Comparison of ENCODE assay signal across 23 cellular contexts in genomic region chr1:37430074-37430985, GRCh38.
"Had no signal": no experiment of that assay in that cellular context is flagged by ENCODE, and none has a peak within 500 bp of the region (broad histone marks: within the 10 kb centered on the region; RNA-seq: fewer than 3 reads in every experiment).

No MANE protein-coding gene starts in this region.

- H3K79me2 ChIP-seq: parathyroid adenoma had no signal

- H3K4me1 ChIP-seq: esophagus squamous epithelium, left ventricle myocardium inferior, lower lobe of right lung, parathyroid adenoma, psoas muscle, right lobe of liver, tibial artery, upper lobe of left lung, uterus had no signal

- H3K4me3 ChIP-seq: esophagus squamous epithelium, gastroesophageal sphincter, left ventricle myocardium inferior, lower lobe of right lung, psoas muscle, right lobe of liver, tibial artery, upper lobe of left lung, uterus had no signal

- ATAC-seq: gastroesophageal sphincter; left cardiac atrium; lower lobe of right lung; natural killer cell; psoas muscle; right lobe of liver; stimulated activated effector memory CD8-positive, alpha-beta T cell treated with anti-CD3 and anti-CD28 coated beads, Interleukin-12 subunit alpha, Interleukin-12 subunit beta, amount 100 ng/mL, for 72 hours had no signal

- H3K27ac ChIP-seq: esophagus squamous epithelium, gastroesophageal sphincter, left ventricle myocardium inferior, lower lobe of right lung, parathyroid adenoma, psoas muscle, right lobe of liver, tibial artery, upper lobe of left lung, uterus had no signal

- H3K9ac ChIP-seq: parathyroid adenoma had no signal

- H2AFZ ChIP-seq: parathyroid adenoma had no signal

- H3K4me3 Mint-ChIP-seq: dendritic cell treated with granulocyte-macrophage colony-stimulating factor and Interleukin-4, amounts not matched to agents 40 ng/mL and 50 ng/mL, for 4 days; memory B cell; mesothelial cell of epicardium; natural killer cell; stimulated activated effector memory CD8-positive, alpha-beta T cell treated with anti-CD3 and anti-CD28 coated beads, Interleukin-12 subunit alpha, Interleukin-12 subunit beta, amount 100 ng/mL, for 72 hours; stimulated activated naive CD8-positive, alpha-beta T cell treated with anti-CD3 and anti-CD28 coated beads, Interleukin-15, Interleukin-2, amounts not matched to agents 100 ng/mL and 50 ng/mL, for 24 hours had no signal

- H3K4me1 Mint-ChIP-seq: memory B cell; mesothelial cell of epicardium; natural killer cell; stimulated activated effector memory CD8-positive, alpha-beta T cell treated with anti-CD3 and anti-CD28 coated beads, Interleukin-12 subunit alpha, Interleukin-12 subunit beta, amount 100 ng/mL, for 72 hours had no signal

- H3K36me3 ChIP-seq: esophagus squamous epithelium, gastroesophageal sphincter, left ventricle myocardium inferior, lower lobe of right lung, right lobe of liver, tibial artery, upper lobe of left lung, uterus had no signal

- H3K36me3 Mint-ChIP-seq: memory B cell; mesothelial cell of epicardium; natural killer cell; stimulated activated effector memory CD8-positive, alpha-beta T cell treated with anti-CD3 and anti-CD28 coated beads, Interleukin-12 subunit alpha, Interleukin-12 subunit beta, amount 100 ng/mL, for 72 hours had no signal

- H3K9me3 ChIP-seq: esophagus squamous epithelium, gastroesophageal sphincter, left ventricle myocardium inferior, lower lobe of right lung, psoas muscle, right lobe of liver, tibial artery, upper lobe of left lung, uterus had no signal

- H3K9me3 Mint-ChIP-seq: dendritic cell treated with granulocyte-macrophage colony-stimulating factor and Interleukin-4, amounts not matched to agents 40 ng/mL and 50 ng/mL, for 4 days; memory B cell; mesothelial cell of epicardium; natural killer cell; stimulated activated effector memory CD8-positive, alpha-beta T cell treated with anti-CD3 and anti-CD28 coated beads, Interleukin-12 subunit alpha, Interleukin-12 subunit beta, amount 100 ng/mL, for 72 hours; stimulated activated naive CD8-positive, alpha-beta T cell treated with anti-CD3 and anti-CD28 coated beads, Interleukin-15, Interleukin-2, amounts not matched to agents 100 ng/mL and 50 ng/mL, for 24 hours had no signal

- H3K27ac Mint-ChIP-seq: dendritic cell treated with granulocyte-macrophage colony-stimulating factor and Interleukin-4, amounts not matched to agents 40 ng/mL and 50 ng/mL, for 4 days; memory B cell; mesothelial cell of epicardium; natural killer cell; stimulated activated effector memory CD8-positive, alpha-beta T cell treated with anti-CD3 and anti-CD28 coated beads, Interleukin-12 subunit alpha, Interleukin-12 subunit beta, amount 100 ng/mL, for 72 hours; stimulated activated naive CD8-positive, alpha-beta T cell treated with anti-CD3 and anti-CD28 coated beads, Interleukin-15, Interleukin-2, amounts not matched to agents 100 ng/mL and 50 ng/mL, for 24 hours had no signal

- DNase-seq: esophagus squamous epithelium; foreskin fibroblast; glutamatergic neuron; kidney; left cardiac atrium; left ventricle myocardium inferior; lower lobe of right lung; natural killer cell; psoas muscle; retina; right lobe of liver; stimulated activated CD4-positive, alpha-beta T cell treated with anti-CD3 and anti-CD28 coated beads, Interleukin-4, amount 100 ng/mL, for 1 hour; stimulated activated CD8-positive, alpha-beta memory T cell treated with anti-CD3 and anti-CD28 coated beads, Interleukin-4, amount 100 ng/mL, for 48 hours; tibial artery; upper lobe of left lung; uterus had no signal

- H3K27me3 ChIP-seq: right lobe of liver, upper lobe of left lung had no signal
